ENCODE assay signal across 15 cellular contexts in the genomic region with DNA sequence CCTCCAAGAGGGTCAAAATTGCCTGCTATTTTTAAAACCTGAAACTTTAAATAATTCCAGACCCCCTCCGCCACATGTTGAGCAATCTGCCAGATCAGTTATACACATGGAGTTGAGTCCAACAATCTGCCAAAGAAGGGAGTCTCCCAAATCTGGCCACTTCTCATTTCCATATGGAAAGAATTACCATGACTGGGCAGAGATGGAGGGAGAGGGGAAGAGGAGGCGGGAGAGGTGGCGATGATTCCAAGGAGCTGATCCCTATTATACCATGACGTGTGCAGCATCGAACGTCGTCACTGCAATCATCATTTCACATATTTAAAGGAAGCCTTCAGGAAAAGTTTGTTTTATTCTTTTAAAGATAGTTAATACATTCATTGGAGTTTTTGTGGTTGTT.
"Had no signal": no experiment of that assay in that cellular context is flagged by ENCODE, and none has a peak within 500 bp of the region (broad histone marks: within the 10 kb centered on the region; RNA-seq: fewer than 3 reads in every experiment).

No MANE protein-coding gene starts in this region.

- H3K27ac ChIP-seq: body of pancreas, left ventricle myocardium inferior, parathyroid adenoma, thyroid gland had no signal

- H3K9me3 ChIP-seq: body of pancreas, left ventricle myocardium inferior, thyroid gland had no signal

- H2AFZ ChIP-seq: parathyroid adenoma had no signal

- ATAC-seq: activated CD8-positive, alpha-beta T cell treated with anti-CD3 and anti-CD28 coated beads, Interleukin-2, amount 10 ng/mL, durations not matched to agents 7 days and 5 days; activated T-cell treated with anti-CD3 and anti-CD28 coated beads, Interleukin-2, amount 50 U/mL, for 72 hours; body of pancreas; stimulated activated memory B cell treated with anti-CD40 and anti-IgM and Interleukin-4, amounts not matched to agents 10 μg/mL and 1 μg/mL and 100 μg/mL, for 72 hours had no signal

- H3K9ac ChIP-seq: parathyroid adenoma had no signal

- H3K36me3 ChIP-seq: left ventricle myocardium inferior, thyroid gland had no signal

- H3K27me3 ChIP-seq: body of pancreas, thyroid gland had no signal

- DNase-seq: activated B cell treated with CpG ODN at 0.5 μM for 24 hours; activated CD4-positive, alpha-beta T cell treated with anti-CD3 and anti-CD28 coated beads for 48 hours; activated CD8-positive, alpha-beta memory T cell treated with anti-CD3 and anti-CD28 coated beads, Interleukin-2, amount 50 U/mL, for 4 hours; activated CD8-positive, alpha-beta T cell treated with anti-CD3 and anti-CD28 coated beads, Interleukin-2, amount 10 ng/mL, durations not matched to agents 7 days and 5 days; activated gamma-delta T cell treated with Interleukin-2 at 50 U/mL for 16 hours; activated T-cell treated with anti-CD3 and anti-CD28 coated beads, Interleukin-2, amount 50 U/mL, for 72 hours; amygdala; body of pancreas; caudate nucleus; left ventricle myocardium inferior; naive B cell; stimulated activated CD4-positive, alpha-beta T cell treated with anti-CD3 and anti-CD28 coated beads, Interleukin-12 subunit alpha, Interleukin-12 subunit beta, amount 100 ng/mL, for 4 hours; thyroid gland had no signal

- H3K4me3 ChIP-seq: body of pancreas, left ventricle myocardium inferior, thyroid gland had no signal

- H3K79me2 ChIP-seq: parathyroid adenoma had no signal

- H3K4me1 ChIP-seq: body of pancreas, left ventricle myocardium inferior, parathyroid adenoma, thyroid gland had no signal
